ENCODE assay signal across 16 cellular contexts in genomic region chr14:95471526-95472304, GRCh38. TPM values are rescaled to one million over a fixed set of nuclear protein-coding genes. Genes with fewer than 3 reads are reported as not detected.
DNase-seq lines count a peak whose midpoint lies in the region; ATAC-seq and TF ChIP-seq lines count a peak whose summit lies in the region.
"Had no signal": no experiment of that assay in that cellular context is flagged by ENCODE, and none has a peak within 500 bp of the region (broad histone marks: within the 10 kb centered on the region; RNA-seq: fewer than 3 reads in every experiment).

No MANE protein-coding gene starts in this region.

- WGBS in testis, 2 donors = 60 to 64% methylated on average over 9 to 10 of the region's 10 CpGs

- TF ChIP-seq POLR2A in testis (IDR thresholded peaks at IDR 0.05) = no peak

- intact Hi-C loops in activated T-helper 1 cell treated with anti-CD3 and anti-CD28 coated beads, Interleukin-12 subunit alpha, Interleukin-12 subunit beta, Interleukin-2, Interleukin-4 antibody, amounts not matched to agents 30 ng/mL and 10 ng/mL and 1 ng/mL, durations not matched to agents 14 hours and 24 hours and 36 hours (cut with micrococcal nuclease) = no loop called here
- intact Hi-C loops in testis (cut with DNase I; ENCODE audit: low total_unique reads) = no loop called here

- H3K36me3 ChIP-seq in muscle layer of duodenum (ENCODE audit: control insufficient read depth in 1 of 2, insufficient read depth in 2 of 2, low read length in 2 of 2) (peaks cover 4 to 29% of the 10 kb centered on the region in 2 donors), testis (ENCODE audit: low read depth, missing control alignments) (no peaks in the 10 kb centered on the region)
- H3K36me3 ChIP-seq: pancreas had no signal

- no peak overlapping the region for H3K4me3 Mint-ChIP-seq in activated T-helper 1 cell treated with anti-CD3 and anti-CD28 coated beads, Interleukin-12 subunit alpha, Interleukin-12 subunit beta, Interleukin-2, Interleukin-4 antibody, amounts not matched to agents 30 ng/mL and 10 ng/mL and 1 ng/mL, durations not matched to agents 14 hours and 24 hours and 36 hours
- H3K4me3 Mint-ChIP-seq: activated CD4-positive, alpha-beta T cell treated with anti-CD3 and anti-CD28 coated beads for 36 hours had no signal

- no peak for DNase-seq in activated naive CD4-positive, alpha-beta T cell treated with anti-CD3 and anti-CD28 coated beads, Interleukin-2, amount 50 U/mL, for 72 hours (ENCODE audit: low spot score in 2 of 2)
- no peak for DNase-seq in activated naive CD4-positive, alpha-beta T cell treated with anti-CD3 and anti-CD28 coated beads, Interleukin-2, amount 50 U/mL, for 16 hours
- DNase-seq in activated T-helper 1 cell treated with anti-CD3 and anti-CD28 coated beads, Interleukin-12 subunit alpha, Interleukin-12 subunit beta, Interleukin-2, Interleukin-4 antibody, amounts not matched to agents 30 ng/mL and 10 ng/mL and 1 ng/mL, durations not matched to agents 14 hours and 24 hours and 36 hours (ENCODE audit: low spot score) = no peak
- DNase-seq in testis = no peak
- DNase-seq in LoVo (ENCODE audit: low spot score) = no peak
- DNase-seq in hypothalamus (lab: John Stamatoyannopoulos, UW) = no peak
- no peak for DNase-seq in NCI-H526 (lab: John Stamatoyannopoulos, UW)
- DNase-seq: activated CD4-positive, alpha-beta T cell treated with anti-CD3 and anti-CD28 coated beads for 36 hours; activated gamma-delta T cell; AML-193; H7; MM.1S had no signal

- peak overlapping the region; percentile 22 to 62 for H3K27ac Mint-ChIP-seq in activated naive CD4-positive, alpha-beta T cell treated with anti-CD3 and anti-CD28 coated beads, Interleukin-2, amount 50 U/mL, for 72 hours
- peak overlapping the region; percentile 35 for H3K27ac Mint-ChIP-seq in activated T-helper 1 cell treated with anti-CD3 and anti-CD28 coated beads, Interleukin-12 subunit alpha, Interleukin-12 subunit beta, Interleukin-2, Interleukin-4 antibody, amounts not matched to agents 30 ng/mL and 10 ng/mL and 1 ng/mL, durations not matched to agents 14 hours and 24 hours and 36 hours
- H3K27ac Mint-ChIP-seq: activated CD4-positive, alpha-beta T cell treated with anti-CD3 and anti-CD28 coated beads for 36 hours had no signal

- H3K36me3 Mint-ChIP-seq in activated naive CD4-positive, alpha-beta T cell treated with anti-CD3 and anti-CD28 coated beads, Interleukin-2, amount 50 U/mL, for 72 hours = peaks cover 8 to 27% of the 10 kb centered on the region in 2 donors
- peaks cover 44% of the 10 kb centered on the region for H3K36me3 Mint-ChIP-seq in activated T-helper 1 cell treated with anti-CD3 and anti-CD28 coated beads, Interleukin-12 subunit alpha, Interleukin-12 subunit beta, Interleukin-2, Interleukin-4 antibody, amounts not matched to agents 30 ng/mL and 10 ng/mL and 1 ng/mL, durations not matched to agents 14 hours and 24 hours and 36 hours (ENCODE audit: low read depth)

- H3K27ac ChIP-seq in muscle layer of duodenum (ENCODE audit: low read length) = peak overlapping the region; percentile 23
- H3K27ac ChIP-seq in testis = peak overlapping the region; percentile 11 to 50
- H3K27ac ChIP-seq: epithelial cell of prostate, pancreas had no signal

- no peak for ATAC-seq in activated naive CD4-positive, alpha-beta T cell treated with anti-CD3 and anti-CD28 coated beads, Interleukin-2, amount 50 U/mL, for 72 hours
- ATAC-seq: activated CD4-positive, alpha-beta T cell treated with anti-CD3 and anti-CD28 coated beads for 36 hours; pancreas had no signal

- H3K27me3 Mint-ChIP-seq in activated T-helper 1 cell treated with anti-CD3 and anti-CD28 coated beads, Interleukin-12 subunit alpha, Interleukin-12 subunit beta, Interleukin-2, Interleukin-4 antibody, amounts not matched to agents 30 ng/mL and 10 ng/mL and 1 ng/mL, durations not matched to agents 14 hours and 24 hours and 36 hours (ENCODE audit: insufficient read depth) = no peaks in the 10 kb centered on the region
- H3K27me3 Mint-ChIP-seq: activated CD4-positive, alpha-beta T cell treated with anti-CD3 and anti-CD28 coated beads for 36 hours had no signal

- H3K4me1 ChIP-seq in muscle layer of duodenum (ENCODE audit: control insufficient read depth in 1 of 2, insufficient read depth in 2 of 2, low read length in 2 of 2) (peaks cover 0 to 5% of the 10 kb centered on the region in 2 donors), testis (peaks cover 35% of the 10 kb centered on the region)
- H3K4me1 ChIP-seq: pancreas had no signal

- H3K27me3 ChIP-seq in muscle layer of duodenum (ENCODE audit: low read depth, low read length) (no peaks in the 10 kb centered on the region), testis (no peaks in the 10 kb centered on the region)
- H3K27me3 ChIP-seq: pancreas had no signal

- TF ChIP-seq CTCF in testis (IDR thresholded peaks at IDR 0.05) = no peak

- H3K9me3 Mint-ChIP-seq in activated naive CD4-positive, alpha-beta T cell treated with anti-CD3 and anti-CD28 coated beads, Interleukin-2, amount 50 U/mL, for 72 hours = no peaks in the 10 kb centered on the region
- no peaks in the 10 kb centered on the region for H3K9me3 Mint-ChIP-seq in activated T-helper 1 cell treated with anti-CD3 and anti-CD28 coated beads, Interleukin-12 subunit alpha, Interleukin-12 subunit beta, Interleukin-2, Interleukin-4 antibody, amounts not matched to agents 30 ng/mL and 10 ng/mL and 1 ng/mL, durations not matched to agents 14 hours and 24 hours and 36 hours

- peaks cover 15% of the 10 kb centered on the region for H3K4me1 Mint-ChIP-seq in activated T-helper 1 cell treated with anti-CD3 and anti-CD28 coated beads, Interleukin-12 subunit alpha, Interleukin-12 subunit beta, Interleukin-2, Interleukin-4 antibody, amounts not matched to agents 30 ng/mL and 10 ng/mL and 1 ng/mL, durations not matched to agents 14 hours and 24 hours and 36 hours (ENCODE audit: low read depth)

- H3K4me3 ChIP-seq in muscle layer of duodenum (ENCODE audit: low read depth in 1 of 2, low read length in 2 of 2) = no peak overlapping the region
- H3K4me3 ChIP-seq in testis = no peak overlapping the region
- H3K4me3 ChIP-seq: lung, pancreas had no signal

- no peaks in the 10 kb centered on the region for H3K9me3 ChIP-seq in muscle layer of duodenum (ENCODE audit: control insufficient read depth in 1 of 2, low read length in 2 of 2)
- no peaks in the 10 kb centered on the region for H3K9me3 ChIP-seq in testis
- H3K9me3 ChIP-seq: pancreas had no signal

RNA-seq across cellular contexts. Expression of gene SYNE3, which starts 44.7 kb away (rescaled TPM):
- total RNA-seq in activated naive CD4-positive, alpha-beta T cell treated with anti-CD3 and anti-CD28 coated beads, Interleukin-2, amount 50 U/mL, for 72 hours = 10 to 100 TPM in 1 of 2 donors, 1 to 10 TPM in 1; 9.9 to 73.8 TPM
- total RNA-seq in activated T-helper 1 cell treated with anti-CD3 and anti-CD28 coated beads, Interleukin-12 subunit alpha, Interleukin-12 subunit beta, Interleukin-2, Interleukin-4 antibody, amounts not matched to agents 30 ng/mL and 10 ng/mL and 1 ng/mL, durations not matched to agents 14 hours and 24 hours and 36 hours = 42.6 and 44.1 TPM in 2 replicates
- total RNA-seq in testis = 10 to 100 TPM; 37.6 to 38.9 TPM
- polyA plus RNA-seq in testis (ENCODE audit: insufficient read depth, low read depth, low replicate concordance) = 8.3 TPM
